9 cellular contexts compared by ENCODE assay signal in the genomic region with DNA sequence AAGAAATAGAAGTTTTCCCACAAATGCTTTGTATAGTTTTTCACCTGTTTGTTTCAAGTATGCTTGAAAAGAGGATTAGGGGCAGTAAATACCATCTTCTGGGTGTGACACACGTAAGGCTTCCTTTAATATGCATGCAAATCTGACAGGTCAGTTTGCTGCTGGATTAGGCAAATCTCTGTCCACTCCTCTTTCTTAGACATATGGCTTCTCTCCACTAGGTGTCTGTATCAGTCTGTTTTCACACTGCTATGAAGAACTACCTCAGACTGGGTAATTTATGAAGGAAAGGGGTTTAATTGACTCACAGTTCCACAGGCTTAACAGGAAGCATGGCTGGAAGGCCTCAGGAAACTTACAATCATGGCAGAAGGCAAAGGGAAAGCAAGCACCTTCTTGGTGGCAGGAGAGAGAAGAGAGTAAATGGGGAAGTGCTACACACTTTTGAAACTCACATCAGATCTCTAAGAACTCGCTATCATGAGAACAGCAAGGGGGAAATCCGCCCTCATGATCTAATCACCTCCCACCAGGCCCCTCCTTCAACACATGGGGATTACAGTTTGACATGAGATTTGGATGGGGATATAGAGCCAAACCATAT.
DNase-seq lines count a peak whose midpoint lies in the region; ATAC-seq and TF ChIP-seq lines count a peak whose summit lies in the region.
"Had no signal": no experiment of that assay in that cellular context is flagged by ENCODE, and none has a peak within 500 bp of the region (broad histone marks: within the 10 kb centered on the region; RNA-seq: fewer than 3 reads in every experiment).

No MANE protein-coding gene starts in this region.

- no peaks in the 10 kb centered on the region for H3K36me3 ChIP-seq in SU-DHL-6 (ENCODE audit: low read length)
- no peaks in the 10 kb centered on the region for H3K36me3 ChIP-seq in lower lobe of right lung

- H3K4me1 ChIP-seq in lower lobe of right lung, result no peaks in the 10 kb centered on the region

- H3K4me3 Mint-ChIP-seq in type B pancreatic cell, result no peak overlapping the region

- TF ChIP-seq CTCF in SU-DHL-6 (IDR thresholded peaks at IDR 0.05; ENCODE audit: insufficient read depth, low read length, poor library complexity, severe bottlenecking), result no peak
- peak; percentile 25 for TF ChIP-seq CTCF in type B pancreatic cell (conservative IDR thresholded peaks at IDR 0.05)
- no peak for TF ChIP-seq CTCF in lower lobe of right lung (IDR thresholded peaks at IDR 0.05)

- DNase-seq in SIG-M5 treated with dmso at 0.1 percent for 504 hours (lab: John Stamatoyannopoulos, UW; ENCODE audit: unreplicated experiment) (peak; percentile 19), SIG-M5 (lab: John Stamatoyannopoulos, UW) (no peak), type B pancreatic cell (ENCODE audit: extremely low spot score, unreplicated experiment) (no peak), NCI-H187 treated with DMSO at 0.1 percent for 48 hours (lab: John Stamatoyannopoulos, UW) (no peak), posterior vena cava (ENCODE audit: low spot score) (no peak), lower lobe of right lung (no peak)
- DNase-seq: AML-193 had no signal

- no peaks in the 10 kb centered on the region for H3K9me3 Mint-ChIP-seq in type B pancreatic cell

- no peaks in the 10 kb centered on the region for H3K9me2 ChIP-seq in SU-DHL-6 (replicated peaks; ENCODE audit: insufficient read depth, low read length)

- H3F3A ChIP-seq in SU-DHL-6 (ENCODE audit: insufficient read depth), result no peaks in the 10 kb centered on the region

- no peaks in the 10 kb centered on the region for H3K4me1 Mint-ChIP-seq in type B pancreatic cell (ENCODE audit: unreplicated experiment)

- H3K79me2 ChIP-seq in SU-DHL-6 (ENCODE audit: insufficient read depth, low read length), result no peaks in the 10 kb centered on the region

- no peak overlapping the region for H3K4me3 ChIP-seq in SU-DHL-6 (ENCODE audit: insufficient read depth, low read length, poor library complexity, severe bottlenecking)
- no peak overlapping the region for H3K4me3 ChIP-seq in lower lobe of right lung

- H3K36me3 Mint-ChIP-seq in type B pancreatic cell, result no peaks in the 10 kb centered on the region

- H2AFZ ChIP-seq in SU-DHL-6 (ENCODE audit: low read depth, low read length, severe bottlenecking), result peak overlapping the region; percentile 45

- no peak overlapping the region for H3K27ac ChIP-seq in SU-DHL-6 (ENCODE audit: low read depth, low read length)
- H3K27ac ChIP-seq in lower lobe of right lung, result no peak overlapping the region

- H3K9ac ChIP-seq in SU-DHL-6 (ENCODE audit: low read length), result no peak overlapping the region

- H3K27me3 Mint-ChIP-seq in type B pancreatic cell, result no peaks in the 10 kb centered on the region

- ATAC-seq in HG03103 (IDR thresholded peaks at IDR 0.05; ENCODE audit: low read depth, unreplicated experiment) (peak; percentile 70), lower lobe of right lung (no peak)

- H3K27ac Mint-ChIP-seq in type B pancreatic cell, result no peak overlapping the region

- peak overlapping the region; percentile 1 for H3K4me2 ChIP-seq in SU-DHL-6 (ENCODE audit: low read depth, low read length, poor library complexity, severe bottlenecking)

- intact Hi-C loops in posterior vena cava (cut with DNase I), result no loop called here
- intact Hi-C loops in lower lobe of right lung (cut with DNase I), result no loop called here

- no peaks in the 10 kb centered on the region for H3K27me3 ChIP-seq in SU-DHL-6 (ENCODE audit: low read length)
- H3K27me3 ChIP-seq in lower lobe of right lung (ENCODE audit: low read depth), result no peaks in the 10 kb centered on the region

- no peaks in the 10 kb centered on the region for H4K20me1 ChIP-seq in SU-DHL-6 (ENCODE audit: low read depth, low read length)

- no peaks in the 10 kb centered on the region for H3K9me3 ChIP-seq in SU-DHL-6 (ENCODE audit: insufficient read depth, low read length)
- H3K9me3 ChIP-seq in lower lobe of right lung, result no peaks in the 10 kb centered on the region
